Comparison of ENCODE assay signal across 9 cellular contexts in the genomic region with DNA sequence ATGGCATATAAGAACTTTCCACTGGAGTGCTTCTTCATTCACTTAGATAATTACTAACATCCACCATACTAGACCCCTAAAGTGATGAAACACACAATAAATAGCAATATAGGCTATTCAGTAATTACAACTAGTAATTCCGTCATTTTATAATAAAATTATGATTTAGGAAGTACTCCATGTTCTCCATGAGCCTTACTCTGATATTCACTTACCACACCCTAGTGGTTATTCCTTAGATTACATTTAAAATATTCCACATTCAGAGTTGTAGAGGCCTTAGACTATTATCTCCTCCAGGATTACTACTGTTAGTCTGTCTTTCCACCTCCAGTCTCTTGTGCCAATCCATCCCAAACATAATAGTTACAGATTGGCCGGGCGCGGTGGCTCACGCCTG.
DNase-seq lines count a peak whose midpoint lies in the region; ATAC-seq and TF ChIP-seq lines count a peak whose summit lies in the region.
"Had no signal": no experiment of that assay in that cellular context is flagged by ENCODE, and none has a peak within 500 bp of the region (broad histone marks: within the 10 kb centered on the region; RNA-seq: fewer than 3 reads in every experiment).

No MANE protein-coding gene starts in this region.

- peak; percentile 36 for TF ChIP-seq CTCF in AG10803 (conservative IDR thresholded peaks at IDR 0.05; ENCODE audit: low read length)
- TF ChIP-seq CTCF in GM12872 (IDR thresholded peaks at IDR 0.05; ENCODE audit: insufficient read depth, low read depth, low read length) = peak; percentile 6; the same call in 1 of the 3 replicates
- TF ChIP-seq CTCF in SK-N-SH (IDR thresholded peaks at IDR 0.05) = peak; percentile 62

- no peaks in the 10 kb centered on the region for H3K27me3 ChIP-seq in SK-N-SH (ENCODE audit: insufficient read depth)

- peak; percentile 49 for TF ChIP-seq RAD21 in SK-N-SH (IDR thresholded peaks at IDR 0.05; ENCODE audit: low read length)

- no peak overlapping the region for H3K27ac ChIP-seq in SK-N-SH (ENCODE audit: low read depth in 2 of 2, low read length in 1 of 2)

- H3K4me1 ChIP-seq in SK-N-SH (ENCODE audit: control insufficient read depth in 1 of 2, insufficient read depth in 2 of 2, low read depth in 1 of 2, low read length in 1 of 2) = peaks cover 2 to 24% of the 10 kb centered on the region in 2 experiments; a peak in 3 of 4 replicates

- H4K20me1 ChIP-seq in SK-N-SH (ENCODE audit: insufficient read depth) = peaks cover 67% of the 10 kb centered on the region

- ATAC-seq in left colon = peak; percentile 79
- ATAC-seq in GM18519 (IDR thresholded peaks at IDR 0.05; ENCODE audit: low FRiP score, unreplicated experiment) = no peak

- CTCF ChIA-PET in SK-N-SH (lab: Yijun Ruan, JAX) = interaction anchor here (0.7 to 2.6 kb wide), 4 partner anchors 12 to 1200 kb away, joined by 3 to 12 read pairs (median 4); no protein-coding TSS in a partner anchor

- no peak overlapping the region for H2AFZ ChIP-seq in SK-N-SH (ENCODE audit: low read depth)

- intact Hi-C loops in left colon (cut with DNase I, micrococcal nuclease) = no loop called here

- no peaks in the 10 kb centered on the region for H3K9me2 ChIP-seq in SK-N-SH

- peaks cover 77% of the 10 kb centered on the region for H3K79me2 ChIP-seq in SK-N-SH (ENCODE audit: insufficient read depth)

- no peak for TF ChIP-seq EP300 in SK-N-SH (IDR thresholded peaks at IDR 0.05; ENCODE audit: borderline replicate concordance in 1 of 2, low read depth in 1 of 2, low read length in 1 of 2)

- DNase-seq in AG10803 (ENCODE audit: low read depth) (no peak), SK-N-SH (no peak), left colon (no peak), NOMO-1 treated with DMSO at 0.1 percent for 48 hours (lab: John Stamatoyannopoulos, UW; ENCODE audit: unreplicated experiment) (no peak)
- DNase-seq in stimulated activated CD4-positive, alpha-beta T cell treated with anti-CD3 and anti-CD28 coated beads, Interleukin-4, amount 100 ng/mL, for 1 hour = no peak
- DNase-seq in activated CD8-positive, alpha-beta memory T cell treated with anti-CD3 and anti-CD28 coated beads for 24 hours = no peak
- DNase-seq: hippocampal formation had no signal

- H3K9ac ChIP-seq in SK-N-SH = no peak overlapping the region

- peaks cover 61% of the 10 kb centered on the region for H3F3A ChIP-seq in SK-N-SH (replicated peaks; ENCODE audit: insufficient read depth)

- 93% methylated on average over 5 of the region's 5 CpGs for WGBS in SK-N-SH (ENCODE audit: low lambda C conversion rate)

- H3K36me3 ChIP-seq in SK-N-SH (replicated peaks in 1 of 2; ENCODE audit: control insufficient read depth in 1 of 2, insufficient read depth in 2 of 2, low read length in 1 of 2) = peaks cover 29 to 43% of the 10 kb centered on the region in 2 experiments

- H3K4me3 ChIP-seq in AG10803 (ENCODE audit: low read length) (no peak overlapping the region), SK-N-SH (ENCODE audit: low read depth in 2 of 2, low read length in 1 of 2) (no peak overlapping the region)

- no peaks in the 10 kb centered on the region for H3K9me3 ChIP-seq in SK-N-SH

- no peak overlapping the region for H3K4me2 ChIP-seq in SK-N-SH

- POLR2A ChIA-PET in SK-N-SH (lab: Yijun Ruan, JAX) = no interaction called here

TF ChIP-seq in SK-N-SH, 30 proteins besides CTCF, POLR2A, EP300 and RAD21:
- TF ChIP-seq YY1 (IDR thresholded peaks at IDR 0.05; ENCODE audit: low read depth) = no peak
- TF ChIP-seq, protein P1, sequence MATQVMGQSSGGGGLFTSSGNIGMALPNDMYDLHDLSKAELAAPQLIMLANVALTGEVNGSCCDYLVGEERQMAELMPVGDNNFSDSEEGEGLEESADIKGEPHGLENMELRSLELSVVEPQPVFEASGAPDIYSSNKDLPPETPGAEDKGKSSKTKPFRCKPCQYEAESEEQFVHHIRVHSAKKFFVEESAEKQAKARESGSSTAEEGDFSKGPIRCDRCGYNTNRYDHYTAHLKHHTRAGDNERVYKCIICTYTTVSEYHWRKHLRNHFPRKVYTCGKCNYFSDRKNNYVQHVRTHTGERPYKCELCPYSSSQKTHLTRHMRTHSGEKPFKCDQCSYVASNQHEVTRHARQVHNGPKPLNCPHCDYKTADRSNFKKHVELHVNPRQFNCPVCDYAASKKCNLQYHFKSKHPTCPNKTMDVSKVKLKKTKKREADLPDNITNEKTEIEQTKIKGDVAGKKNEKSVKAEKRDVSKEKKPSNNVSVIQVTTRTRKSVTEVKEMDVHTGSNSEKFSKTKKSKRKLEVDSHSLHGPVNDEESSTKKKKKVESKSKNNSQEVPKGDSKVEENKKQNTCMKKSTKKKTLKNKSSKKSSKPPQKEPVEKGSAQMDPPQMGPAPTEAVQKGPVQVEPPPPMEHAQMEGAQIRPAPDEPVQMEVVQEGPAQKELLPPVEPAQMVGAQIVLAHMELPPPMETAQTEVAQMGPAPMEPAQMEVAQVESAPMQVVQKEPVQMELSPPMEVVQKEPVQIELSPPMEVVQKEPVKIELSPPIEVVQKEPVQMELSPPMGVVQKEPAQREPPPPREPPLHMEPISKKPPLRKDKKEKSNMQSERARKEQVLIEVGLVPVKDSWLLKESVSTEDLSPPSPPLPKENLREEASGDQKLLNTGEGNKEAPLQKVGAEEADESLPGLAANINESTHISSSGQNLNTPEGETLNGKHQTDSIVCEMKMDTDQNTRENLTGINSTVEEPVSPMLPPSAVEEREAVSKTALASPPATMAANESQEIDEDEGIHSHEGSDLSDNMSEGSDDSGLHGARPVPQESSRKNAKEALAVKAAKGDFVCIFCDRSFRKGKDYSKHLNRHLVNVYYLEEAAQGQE (IDR thresholded peaks at IDR 0.05; ENCODE audit: low read depth, low read length) = no peak
- TF ChIP-seq NRF1 (IDR thresholded peaks at IDR 0.05; ENCODE audit: low read depth, low read length) = no peak
- TF ChIP-seq, protein P2, sequence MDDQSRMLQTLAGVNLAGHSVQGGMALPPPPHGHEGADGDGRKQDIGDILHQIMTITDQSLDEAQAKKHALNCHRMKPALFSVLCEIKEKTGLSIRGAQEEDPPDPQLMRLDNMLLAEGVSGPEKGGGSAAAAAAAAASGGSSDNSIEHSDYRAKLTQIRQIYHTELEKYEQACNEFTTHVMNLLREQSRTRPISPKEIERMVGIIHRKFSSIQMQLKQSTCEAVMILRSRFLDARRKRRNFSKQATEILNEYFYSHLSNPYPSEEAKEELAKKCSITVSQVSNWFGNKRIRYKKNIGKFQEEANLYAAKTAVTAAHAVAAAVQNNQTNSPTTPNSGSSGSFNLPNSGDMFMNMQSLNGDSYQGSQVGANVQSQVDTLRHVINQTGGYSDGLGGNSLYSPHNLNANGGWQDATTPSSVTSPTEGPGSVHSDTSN (IDR thresholded peaks at IDR 0.05) = no peak
TF ChIP-seq in SK-N-SH: peak in this region for 0.

Comparison
In these comparisons a context has a peak if more than half of its experiments do, and no peak if none do; other contexts are left out.
1. CTCF ChIP-seq: peak in every context shown above with its lines; median percentile 62 in SK-N-SH; 36 in AG10803; 6 in GM12872.